Comparison of ENCODE assay signal across 8 cellular contexts in the genomic region with DNA sequence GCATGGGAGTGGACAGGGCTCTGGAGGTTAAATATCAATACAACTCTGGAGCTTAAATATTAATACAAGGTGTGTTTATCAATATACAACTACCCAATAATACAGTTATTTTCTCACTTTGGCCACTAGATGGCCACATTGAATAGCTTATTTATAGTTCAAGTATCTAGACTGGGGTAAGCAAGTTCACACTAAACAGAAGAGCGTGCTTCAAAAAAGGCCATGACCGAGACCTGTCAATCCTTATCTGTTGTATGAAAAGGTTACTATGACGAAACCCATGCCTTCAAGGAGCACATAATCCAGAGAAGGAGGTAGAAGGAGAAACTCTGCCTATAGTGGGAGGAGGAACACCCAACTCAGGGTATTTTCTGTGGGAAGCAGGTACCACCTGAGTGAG. TPM values are rescaled to one million over a fixed set of nuclear protein-coding genes. Genes with fewer than 3 reads are reported as not detected.
DNase-seq lines count a peak whose midpoint lies in the region; ATAC-seq, FAIRE-seq and TF ChIP-seq lines count a peak whose summit lies in the region.

No MANE protein-coding gene starts in this region.

- H3K9me3 ChIP-seq in PC-3 (ENCODE audit: low read length), result no peaks in the 10 kb centered on the region

- POLR2A ChIA-PET in PC-3 (lab: Charles Lee; ENCODE audit: unreplicated experiment), result interaction anchor here (0.6 kb wide), 1 partner anchor 11 kb away, joined by 11 read pairs; no protein-coding TSS in a partner anchor

- TF ChIP-seq POLR2A in H54 (IDR thresholded peaks at IDR 0.05; ENCODE audit: low read depth, low read length), result no peak

- no peak for FAIRE-seq in H54 (lab: Jason Lieb, UNC)

- peak overlapping the region; percentile 4; the same call in 1 of the 2 replicates for H3K4me2 ChIP-seq in PC-3 (ENCODE audit: low read length)

- ATAC-seq in GM21723 (IDR thresholded peaks at IDR 0.05; ENCODE audit: unreplicated experiment) (peak; percentile 95), PC-3 (peak; percentile 7), memory B cell (ENCODE audit: low read depth) (peak; percentile 92)

- peak; percentile 25 for DNase-seq in activated naive CD4-positive, alpha-beta T cell treated with anti-CD3 and anti-CD28 coated beads, Interleukin-2, amount 10 ng/mL, durations not matched to agents 7 days and 5 days
- no peak for DNase-seq in activated naive CD4-positive, alpha-beta T cell treated with anti-CD3 and anti-CD28 coated beads, Interleukin-2, amount 50 U/mL, for 16 hours
- DNase-seq in KBM-7 (peak; percentile 63), PC-3 (peak; percentile 96), dedifferentiated amniotic fluid mesenchymal stem cell (ENCODE audit: extremely low spot score) (peak; percentile 72), memory B cell (ENCODE audit: low spot score in 2 of 2) (peak in 1 of 2 donors; percentile 46), H54 (ENCODE audit: insufficient read length, low spot score) (no peak)

- H2AFZ ChIP-seq in PC-3 (ENCODE audit: low read length), result peak overlapping the region; percentile 58

- no peaks in the 10 kb centered on the region for H3K36me3 ChIP-seq in PC-3 (ENCODE audit: low read depth, low read length)

- no peak overlapping the region for H3K27ac Mint-ChIP-seq in activated naive CD4-positive, alpha-beta T cell treated with anti-CD3 and anti-CD28 coated beads, Interleukin-2, amount 10 ng/mL, durations not matched to agents 7 days and 5 days
- no peak overlapping the region for H3K27ac Mint-ChIP-seq in memory B cell

- H3K4me1 ChIP-seq in PC-3 (ENCODE audit: insufficient read depth, low read length), result peaks cover 94% of the 10 kb centered on the region

- H3K27me3 ChIP-seq in PC-3 (ENCODE audit: low read length), result no peaks in the 10 kb centered on the region

- no peaks in the 10 kb centered on the region for H3K79me2 ChIP-seq in PC-3 (ENCODE audit: low read length)

- no peak overlapping the region for H3K4me3 Mint-ChIP-seq in activated naive CD4-positive, alpha-beta T cell treated with anti-CD3 and anti-CD28 coated beads, Interleukin-2, amount 10 ng/mL, durations not matched to agents 7 days and 5 days
- no peak overlapping the region for H3K4me3 Mint-ChIP-seq in memory B cell

- in situ Hi-C loops in KBM-7 (cut with MboI; ENCODE audit: low pct_unique_long_range_greater_than_20kb, low sequenced_read_pairs), result no loop called here

- BruUV-seq in PC-3 (replicated peaks; lab: Mats Ljungman, UMichigan), result no TSS peak

- peak overlapping the region; percentile 85 for H3K27ac ChIP-seq in PC-3 (ENCODE audit: low read length)

- H3K9me3 Mint-ChIP-seq in activated naive CD4-positive, alpha-beta T cell treated with anti-CD3 and anti-CD28 coated beads, Interleukin-2, amount 10 ng/mL, durations not matched to agents 7 days and 5 days, result no peaks in the 10 kb centered on the region
- no peaks in the 10 kb centered on the region for H3K9me3 Mint-ChIP-seq in memory B cell

- no peaks in the 10 kb centered on the region for H3K27me3 Mint-ChIP-seq in activated naive CD4-positive, alpha-beta T cell treated with anti-CD3 and anti-CD28 coated beads, Interleukin-2, amount 10 ng/mL, durations not matched to agents 7 days and 5 days
- no peaks in the 10 kb centered on the region for H3K27me3 Mint-ChIP-seq in memory B cell

- intact Hi-C loops in PC-3 (cut with micrococcal nuclease), result loop anchor here (1.0 to 5.0 kb wide), 6 partner anchors 16 to 376 kb away; no protein-coding TSS in a partner anchor

- no peaks in the 10 kb centered on the region for H3K9me2 ChIP-seq in PC-3 (replicated peaks; ENCODE audit: low read length)

- H4K20me1 ChIP-seq in PC-3 (ENCODE audit: low read length), result no peaks in the 10 kb centered on the region

- H3K4me1 Mint-ChIP-seq in activated naive CD4-positive, alpha-beta T cell treated with anti-CD3 and anti-CD28 coated beads, Interleukin-2, amount 10 ng/mL, durations not matched to agents 7 days and 5 days, result no peaks in the 10 kb centered on the region
- H3K4me1 Mint-ChIP-seq in memory B cell, result peaks cover 17% of the 10 kb centered on the region

- CTCF ChIA-PET in activated naive CD4-positive, alpha-beta T cell treated with anti-CD3 and anti-CD28 coated beads, Interleukin-2, amount 10 ng/mL, durations not matched to agents 7 days and 5 days (lab: Charles Lee), result interaction anchor here (0.6 to 3.4 kb wide), 26 partner anchors 8 to 389 kb away, joined by 3 to 26 read pairs (median 4); a partner anchor contains a TSS
- CTCF ChIA-PET in PC-3 (lab: Charles Lee), result interaction anchor here (0.6 to 2.1 kb wide), 9 partner anchors 16 to 237 kb away, joined by 3 to 26 read pairs (median 4); a partner anchor contains a TSS

- TF ChIP-seq CTCF in PC-3 (conservative IDR thresholded peaks at IDR 0.05; ENCODE audit: low read depth, low read length), result peak; percentile 97

- H3K9ac ChIP-seq in PC-3 (ENCODE audit: low read length), result peak overlapping the region; percentile 60

- H3F3A ChIP-seq in PC-3 (ENCODE audit: low read length, unreplicated experiment), result peaks cover 12% of the 10 kb centered on the region

- H3K36me3 Mint-ChIP-seq in activated naive CD4-positive, alpha-beta T cell treated with anti-CD3 and anti-CD28 coated beads, Interleukin-2, amount 10 ng/mL, durations not matched to agents 7 days and 5 days, result no peaks in the 10 kb centered on the region
- peaks cover 4% of the 10 kb centered on the region for H3K36me3 Mint-ChIP-seq in memory B cell

- no peak overlapping the region for H3K4me3 ChIP-seq in PC-3 (ENCODE audit: low read length)

RNA-seq across cellular contexts. Expression of a gene that starts 29.1 kb away (rescaled TPM):
- total RNA-seq in PC-3 (2014; rRNA removed), result 54.5 and 68.6 TPM in 2 replicates

RNA-seq across cellular contexts. Expression of a gene that starts 29.1 kb away (rescaled TPM):
- total RNA-seq in PC-3 (2014; rRNA removed), result 44.8 and 45.5 TPM in 2 replicates

RNA-seq across cellular contexts. Expression of a gene that starts 41.0 kb away (rescaled TPM):
- total RNA-seq in PC-3 (2014; rRNA removed), result not detected in 2 replicates

Comparison
In these comparisons a context has a peak if more than half of its experiments do, and no peak if none do; other contexts are left out.
1. DNase-seq: peak in activated naive CD4-positive, alpha-beta T cell treated with anti-CD3 and anti-CD28 coated beads, Interleukin-2, amount 10 ng/mL, durations not matched to agents 7 days and 5 days (single experiment), KBM-7 (single experiment), PC-3 (single experiment) and dedifferentiated amniotic fluid mesenchymal stem cell (single experiment); none in activated naive CD4-positive, alpha-beta T cell treated with anti-CD3 and anti-CD28 coated beads, Interleukin-2, amount 50 U/mL, for 16 hours (single experiment) and H54 (single experiment).
2. ATAC-seq: peak in every context shown above with its lines; median percentile 95 in GM21723; 92 in memory B cell; 7 in PC-3.